ENCODE assay signal across 1 cellular context in the genomic region with DNA sequence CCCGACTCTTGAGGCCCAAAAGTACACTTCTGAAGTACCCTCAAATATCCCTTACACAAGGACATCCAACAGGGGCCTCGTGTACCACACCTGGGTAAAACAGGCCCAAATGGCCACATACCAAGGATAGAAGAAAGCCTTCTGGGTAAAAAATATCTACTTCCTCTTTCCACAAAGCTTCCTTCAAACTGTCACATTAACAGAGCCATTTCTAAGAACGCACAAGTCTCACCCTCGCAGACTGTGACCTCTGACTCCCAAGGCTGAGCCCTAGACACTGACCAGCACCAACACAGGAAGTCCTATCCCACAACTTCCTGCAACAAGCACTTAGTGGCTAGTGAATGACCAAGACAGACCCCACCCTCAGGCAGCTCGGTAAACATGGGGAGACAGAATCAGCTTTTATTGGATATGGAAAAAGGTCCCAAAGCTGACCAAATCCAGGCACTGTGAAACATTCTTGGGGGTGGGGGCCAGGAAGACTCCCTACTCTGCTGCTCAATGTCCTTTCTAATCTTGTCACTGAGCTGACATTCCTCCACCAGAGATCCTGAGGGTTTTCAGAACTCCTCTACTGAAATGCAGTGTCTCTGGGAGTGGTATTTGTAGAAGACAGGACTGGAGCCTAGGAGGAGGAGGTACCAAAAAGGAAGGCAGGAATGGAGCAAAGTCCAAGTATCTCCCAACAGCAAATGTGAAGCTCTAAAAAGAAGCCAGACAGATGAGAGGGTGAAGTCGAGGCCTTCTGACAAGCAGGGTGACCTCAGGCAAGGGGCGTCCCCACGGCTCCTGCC.
TF ChIP-seq lines count a peak whose summit lies in the region.

No MANE protein-coding gene starts in this region.

TF ChIP-seq in K562, 482 proteins besides CTCF, POLR2A, EP300 and RAD21 (continued from another document and continues in another):
- TF ChIP-seq, protein P1, sequence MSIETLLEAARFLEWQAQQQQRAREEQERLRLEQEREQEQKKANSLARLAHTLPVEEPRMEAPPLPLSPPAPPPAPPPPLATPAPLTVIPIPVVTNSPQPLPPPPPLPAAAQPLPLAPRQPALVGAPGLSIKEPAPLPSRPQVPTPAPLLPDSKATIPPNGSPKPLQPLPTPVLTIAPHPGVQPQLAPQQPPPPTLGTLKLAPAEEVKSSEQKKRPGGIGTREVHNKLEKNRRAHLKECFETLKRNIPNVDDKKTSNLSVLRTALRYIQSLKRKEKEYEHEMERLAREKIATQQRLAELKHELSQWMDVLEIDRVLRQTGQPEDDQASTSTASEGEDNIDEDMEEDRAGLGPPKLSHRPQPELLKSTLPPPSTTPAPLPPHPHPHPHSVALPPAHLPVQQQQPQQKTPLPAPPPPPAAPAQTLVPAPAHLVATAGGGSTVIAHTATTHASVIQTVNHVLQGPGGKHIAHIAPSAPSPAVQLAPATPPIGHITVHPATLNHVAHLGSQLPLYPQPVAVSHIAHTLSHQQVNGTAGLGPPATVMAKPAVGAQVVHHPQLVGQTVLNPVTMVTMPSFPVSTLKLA (conservative IDR thresholded peaks at IDR 0.05): peak; percentile 18 to 75; a peak in 1 of 4 replicates
- TF ChIP-seq NCOA1 (IDR thresholded peaks at IDR 0.05; ENCODE audit: low read depth) (peak; percentile 50; the same call in 1 of the 2 replicates), POLR2H (tag; IDR thresholded peaks at IDR 0.05; ENCODE audit: low read depth) (no peak), ETS2 (tag; IDR thresholded peaks at IDR 0.05; ENCODE audit: borderline replicate concordance, poor library complexity, severe bottlenecking) (no peak), ZEB2 (IDR thresholded peaks at IDR 0.05) (no peak), MAFK (IDR thresholded peaks at IDR 0.05; ENCODE audit: low read length) (no peak), E2F8 (IDR thresholded peaks at IDR 0.05; ENCODE audit: low read depth, partially characterized antibody) (peak; percentile 58), ZNF12 (CRISPR knock-in tag; IDR thresholded peaks at IDR 0.05) (no peak), ZNF280B (CRISPR knock-in tag; IDR thresholded peaks at IDR 0.05) (no peak), KAT7 (CRISPR knock-in tag; IDR thresholded peaks at IDR 0.05; ENCODE audit: borderline replicate concordance) (no peak), NFE2L1 (tag; IDR thresholded peaks at IDR 0.05; ENCODE audit: borderline replicate concordance, low read depth) (no peak), ZNF3 (CRISPR knock-in tag; IDR thresholded peaks at IDR 0.05) (no peak), ZC3H8 (IDR thresholded peaks at IDR 0.05) (no peak), MAFF (IDR thresholded peaks at IDR 0.05; ENCODE audit: low read length) (no peak), C11orf30 (IDR thresholded peaks at IDR 0.05; ENCODE audit: low read depth) (no peak), ZNF512 (tag; IDR thresholded peaks at IDR 0.05) (no peak)
- TF ChIP-seq, protein P2, sequence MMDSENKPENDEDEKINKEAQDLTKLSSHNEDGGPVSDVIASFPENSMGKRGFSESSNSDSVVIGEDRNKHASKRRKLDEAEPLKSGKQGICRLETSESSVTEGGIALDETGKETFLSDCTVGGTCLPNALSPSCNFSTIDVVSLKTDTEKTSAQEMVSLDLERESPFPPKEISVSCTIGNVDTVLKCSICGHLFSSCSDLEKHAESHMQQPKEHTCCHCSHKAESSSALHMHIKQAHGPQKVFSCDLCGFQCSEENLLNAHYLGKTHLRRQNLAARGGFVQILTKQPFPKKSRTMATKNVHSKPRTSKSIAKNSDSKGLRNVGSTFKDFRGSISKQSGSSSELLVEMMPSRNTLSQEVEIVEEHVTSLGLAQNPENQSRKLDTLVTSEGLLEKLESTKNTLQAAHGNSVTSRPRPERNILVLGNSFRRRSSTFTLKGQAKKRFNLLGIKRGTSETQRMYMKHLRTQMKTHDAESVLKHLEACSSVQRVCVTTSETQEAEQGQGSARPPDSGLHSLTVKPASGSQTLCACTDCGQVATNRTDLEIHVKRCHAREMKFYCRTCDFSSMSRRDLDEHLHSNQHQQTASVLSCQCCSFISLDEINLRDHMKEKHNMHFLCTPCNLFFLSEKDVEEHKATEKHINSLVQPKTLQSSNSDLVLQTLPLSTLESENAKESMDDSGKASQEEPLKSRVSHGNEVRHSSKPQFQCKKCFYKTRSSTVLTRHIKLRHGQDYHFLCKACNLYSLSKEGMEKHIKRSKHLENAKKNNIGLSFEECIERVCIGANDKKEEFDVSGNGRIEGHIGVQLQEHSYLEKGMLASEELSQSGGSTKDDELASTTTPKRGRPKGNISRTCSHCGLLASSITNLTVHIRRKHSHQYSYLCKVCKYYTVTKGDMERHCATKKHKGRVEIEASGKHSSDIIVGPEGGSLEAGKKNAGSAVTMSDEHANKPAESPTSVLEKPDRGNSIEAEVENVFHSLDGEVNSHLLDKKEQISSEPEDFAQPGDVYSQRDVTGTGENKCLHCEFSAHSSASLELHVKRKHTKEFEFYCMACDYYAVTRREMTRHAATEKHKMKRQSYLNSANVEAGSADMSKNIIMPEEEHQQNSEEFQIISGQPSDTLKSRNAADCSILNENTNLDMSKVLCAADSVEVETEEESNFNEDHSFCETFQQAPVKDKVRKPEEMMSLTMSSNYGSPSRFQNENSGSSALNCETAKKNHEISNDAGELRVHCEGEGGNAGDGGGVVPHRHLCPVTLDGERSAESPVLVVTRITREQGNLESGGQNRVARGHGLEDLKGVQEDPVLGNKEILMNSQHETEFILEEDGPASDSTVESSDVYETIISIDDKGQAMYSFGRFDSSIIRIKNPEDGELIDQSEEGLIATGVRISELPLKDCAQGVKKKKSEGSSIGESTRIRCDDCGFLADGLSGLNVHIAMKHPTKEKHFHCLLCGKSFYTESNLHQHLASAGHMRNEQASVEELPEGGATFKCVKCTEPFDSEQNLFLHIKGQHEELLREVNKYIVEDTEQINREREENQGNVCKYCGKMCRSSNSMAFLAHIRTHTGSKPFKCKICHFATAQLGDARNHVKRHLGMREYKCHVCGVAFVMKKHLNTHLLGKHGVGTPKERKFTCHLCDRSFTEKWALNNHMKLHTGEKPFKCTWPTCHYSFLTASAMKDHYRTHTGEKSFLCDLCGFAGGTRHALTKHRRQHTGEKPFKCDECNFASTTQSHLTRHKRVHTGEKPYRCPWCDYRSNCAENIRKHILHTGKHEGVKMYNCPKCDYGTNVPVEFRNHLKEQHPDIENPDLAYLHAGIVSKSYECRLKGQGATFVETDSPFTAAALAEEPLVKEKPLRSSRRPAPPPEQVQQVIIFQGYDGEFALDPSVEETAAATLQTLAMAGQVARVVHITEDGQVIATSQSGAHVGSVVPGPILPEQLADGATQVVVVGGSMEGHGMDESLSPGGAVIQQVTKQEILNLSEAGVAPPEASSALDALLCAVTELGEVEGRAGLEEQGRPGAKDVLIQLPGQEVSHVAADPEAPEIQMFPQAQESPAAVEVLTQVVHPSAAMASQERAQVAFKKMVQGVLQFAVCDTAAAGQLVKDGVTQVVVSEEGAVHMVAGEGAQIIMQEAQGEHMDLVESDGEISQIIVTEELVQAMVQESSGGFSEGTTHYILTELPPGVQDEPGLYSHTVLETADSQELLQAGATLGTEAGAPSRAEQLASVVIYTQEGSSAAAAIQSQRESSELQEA (IDR thresholded peaks at IDR 0.05; ENCODE audit: low read depth): no peak
- TF ChIP-seq, protein P3, sequence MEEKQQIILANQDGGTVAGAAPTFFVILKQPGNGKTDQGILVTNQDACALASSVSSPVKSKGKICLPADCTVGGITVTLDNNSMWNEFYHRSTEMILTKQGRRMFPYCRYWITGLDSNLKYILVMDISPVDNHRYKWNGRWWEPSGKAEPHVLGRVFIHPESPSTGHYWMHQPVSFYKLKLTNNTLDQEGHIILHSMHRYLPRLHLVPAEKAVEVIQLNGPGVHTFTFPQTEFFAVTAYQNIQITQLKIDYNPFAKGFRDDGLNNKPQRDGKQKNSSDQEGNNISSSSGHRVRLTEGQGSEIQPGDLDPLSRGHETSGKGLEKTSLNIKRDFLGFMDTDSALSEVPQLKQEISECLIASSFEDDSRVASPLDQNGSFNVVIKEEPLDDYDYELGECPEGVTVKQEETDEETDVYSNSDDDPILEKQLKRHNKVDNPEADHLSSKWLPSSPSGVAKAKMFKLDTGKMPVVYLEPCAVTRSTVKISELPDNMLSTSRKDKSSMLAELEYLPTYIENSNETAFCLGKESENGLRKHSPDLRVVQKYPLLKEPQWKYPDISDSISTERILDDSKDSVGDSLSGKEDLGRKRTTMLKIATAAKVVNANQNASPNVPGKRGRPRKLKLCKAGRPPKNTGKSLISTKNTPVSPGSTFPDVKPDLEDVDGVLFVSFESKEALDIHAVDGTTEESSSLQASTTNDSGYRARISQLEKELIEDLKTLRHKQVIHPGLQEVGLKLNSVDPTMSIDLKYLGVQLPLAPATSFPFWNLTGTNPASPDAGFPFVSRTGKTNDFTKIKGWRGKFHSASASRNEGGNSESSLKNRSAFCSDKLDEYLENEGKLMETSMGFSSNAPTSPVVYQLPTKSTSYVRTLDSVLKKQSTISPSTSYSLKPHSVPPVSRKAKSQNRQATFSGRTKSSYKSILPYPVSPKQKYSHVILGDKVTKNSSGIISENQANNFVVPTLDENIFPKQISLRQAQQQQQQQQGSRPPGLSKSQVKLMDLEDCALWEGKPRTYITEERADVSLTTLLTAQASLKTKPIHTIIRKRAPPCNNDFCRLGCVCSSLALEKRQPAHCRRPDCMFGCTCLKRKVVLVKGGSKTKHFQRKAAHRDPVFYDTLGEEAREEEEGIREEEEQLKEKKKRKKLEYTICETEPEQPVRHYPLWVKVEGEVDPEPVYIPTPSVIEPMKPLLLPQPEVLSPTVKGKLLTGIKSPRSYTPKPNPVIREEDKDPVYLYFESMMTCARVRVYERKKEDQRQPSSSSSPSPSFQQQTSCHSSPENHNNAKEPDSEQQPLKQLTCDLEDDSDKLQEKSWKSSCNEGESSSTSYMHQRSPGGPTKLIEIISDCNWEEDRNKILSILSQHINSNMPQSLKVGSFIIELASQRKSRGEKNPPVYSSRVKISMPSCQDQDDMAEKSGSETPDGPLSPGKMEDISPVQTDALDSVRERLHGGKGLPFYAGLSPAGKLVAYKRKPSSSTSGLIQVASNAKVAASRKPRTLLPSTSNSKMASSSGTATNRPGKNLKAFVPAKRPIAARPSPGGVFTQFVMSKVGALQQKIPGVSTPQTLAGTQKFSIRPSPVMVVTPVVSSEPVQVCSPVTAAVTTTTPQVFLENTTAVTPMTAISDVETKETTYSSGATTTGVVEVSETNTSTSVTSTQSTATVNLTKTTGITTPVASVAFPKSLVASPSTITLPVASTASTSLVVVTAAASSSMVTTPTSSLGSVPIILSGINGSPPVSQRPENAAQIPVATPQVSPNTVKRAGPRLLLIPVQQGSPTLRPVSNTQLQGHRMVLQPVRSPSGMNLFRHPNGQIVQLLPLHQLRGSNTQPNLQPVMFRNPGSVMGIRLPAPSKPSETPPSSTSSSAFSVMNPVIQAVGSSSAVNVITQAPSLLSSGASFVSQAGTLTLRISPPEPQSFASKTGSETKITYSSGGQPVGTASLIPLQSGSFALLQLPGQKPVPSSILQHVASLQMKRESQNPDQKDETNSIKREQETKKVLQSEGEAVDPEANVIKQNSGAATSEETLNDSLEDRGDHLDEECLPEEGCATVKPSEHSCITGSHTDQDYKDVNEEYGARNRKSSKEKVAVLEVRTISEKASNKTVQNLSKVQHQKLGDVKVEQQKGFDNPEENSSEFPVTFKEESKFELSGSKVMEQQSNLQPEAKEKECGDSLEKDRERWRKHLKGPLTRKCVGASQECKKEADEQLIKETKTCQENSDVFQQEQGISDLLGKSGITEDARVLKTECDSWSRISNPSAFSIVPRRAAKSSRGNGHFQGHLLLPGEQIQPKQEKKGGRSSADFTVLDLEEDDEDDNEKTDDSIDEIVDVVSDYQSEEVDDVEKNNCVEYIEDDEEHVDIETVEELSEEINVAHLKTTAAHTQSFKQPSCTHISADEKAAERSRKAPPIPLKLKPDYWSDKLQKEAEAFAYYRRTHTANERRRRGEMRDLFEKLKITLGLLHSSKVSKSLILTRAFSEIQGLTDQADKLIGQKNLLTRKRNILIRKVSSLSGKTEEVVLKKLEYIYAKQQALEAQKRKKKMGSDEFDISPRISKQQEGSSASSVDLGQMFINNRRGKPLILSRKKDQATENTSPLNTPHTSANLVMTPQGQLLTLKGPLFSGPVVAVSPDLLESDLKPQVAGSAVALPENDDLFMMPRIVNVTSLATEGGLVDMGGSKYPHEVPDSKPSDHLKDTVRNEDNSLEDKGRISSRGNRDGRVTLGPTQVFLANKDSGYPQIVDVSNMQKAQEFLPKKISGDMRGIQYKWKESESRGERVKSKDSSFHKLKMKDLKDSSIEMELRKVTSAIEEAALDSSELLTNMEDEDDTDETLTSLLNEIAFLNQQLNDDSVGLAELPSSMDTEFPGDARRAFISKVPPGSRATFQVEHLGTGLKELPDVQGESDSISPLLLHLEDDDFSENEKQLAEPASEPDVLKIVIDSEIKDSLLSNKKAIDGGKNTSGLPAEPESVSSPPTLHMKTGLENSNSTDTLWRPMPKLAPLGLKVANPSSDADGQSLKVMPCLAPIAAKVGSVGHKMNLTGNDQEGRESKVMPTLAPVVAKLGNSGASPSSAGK (IDR thresholded peaks at IDR 0.05): peak; percentile 96
